ENCODE assay signal across 1 cellular context in the genomic region with DNA sequence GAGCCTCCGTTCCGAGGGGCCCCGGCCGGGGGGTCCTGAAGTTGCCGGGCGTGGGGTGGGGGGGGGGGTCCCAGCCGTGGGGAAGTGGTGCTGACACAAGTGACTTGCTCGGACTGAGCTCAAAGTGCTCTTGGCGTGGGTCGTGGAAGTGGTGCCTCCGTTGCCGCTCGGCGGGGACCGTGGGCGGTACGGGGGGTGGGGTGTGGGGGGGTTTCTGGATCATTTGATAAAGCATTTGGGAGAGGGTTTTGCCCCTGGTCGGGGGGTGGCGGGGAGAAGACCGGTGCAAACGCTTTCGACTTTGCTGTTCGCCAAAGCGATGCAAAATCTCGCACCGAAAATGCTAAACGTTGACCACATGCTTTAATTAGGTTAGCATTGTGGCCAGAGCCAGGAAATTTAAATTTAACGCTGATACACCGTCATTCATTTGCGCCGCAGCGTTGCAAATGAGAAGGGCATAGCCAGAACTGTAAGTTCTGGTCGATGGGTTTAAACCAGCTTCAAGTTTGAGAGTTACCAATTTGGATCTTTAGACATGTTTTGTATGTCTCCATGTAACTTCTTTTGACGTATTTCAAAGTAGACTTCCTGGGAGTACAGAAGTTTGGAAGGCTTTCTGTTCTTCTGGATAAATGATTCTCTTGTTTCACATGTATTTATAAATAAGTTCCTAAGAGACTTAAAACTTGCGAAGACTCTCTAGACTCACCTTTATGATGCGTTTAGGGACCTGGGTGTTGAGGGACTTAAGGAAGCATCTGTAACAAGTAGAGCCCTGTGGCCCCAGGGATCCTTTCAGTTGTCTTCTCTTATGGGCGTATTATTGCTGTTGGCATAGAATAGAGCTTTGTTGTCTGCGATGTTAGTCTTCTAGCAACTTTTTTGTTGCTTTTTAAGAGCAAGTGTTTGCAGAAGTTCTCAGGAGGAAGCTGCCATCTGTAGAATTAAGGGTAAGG.
TF ChIP-seq lines count a peak whose summit lies in the region.

No MANE protein-coding gene starts in this region.

TF ChIP-seq in K562, 482 proteins besides CTCF, POLR2A, EP300 and RAD21 (continued from another document and continues in another):
- TF ChIP-seq, protein P1, sequence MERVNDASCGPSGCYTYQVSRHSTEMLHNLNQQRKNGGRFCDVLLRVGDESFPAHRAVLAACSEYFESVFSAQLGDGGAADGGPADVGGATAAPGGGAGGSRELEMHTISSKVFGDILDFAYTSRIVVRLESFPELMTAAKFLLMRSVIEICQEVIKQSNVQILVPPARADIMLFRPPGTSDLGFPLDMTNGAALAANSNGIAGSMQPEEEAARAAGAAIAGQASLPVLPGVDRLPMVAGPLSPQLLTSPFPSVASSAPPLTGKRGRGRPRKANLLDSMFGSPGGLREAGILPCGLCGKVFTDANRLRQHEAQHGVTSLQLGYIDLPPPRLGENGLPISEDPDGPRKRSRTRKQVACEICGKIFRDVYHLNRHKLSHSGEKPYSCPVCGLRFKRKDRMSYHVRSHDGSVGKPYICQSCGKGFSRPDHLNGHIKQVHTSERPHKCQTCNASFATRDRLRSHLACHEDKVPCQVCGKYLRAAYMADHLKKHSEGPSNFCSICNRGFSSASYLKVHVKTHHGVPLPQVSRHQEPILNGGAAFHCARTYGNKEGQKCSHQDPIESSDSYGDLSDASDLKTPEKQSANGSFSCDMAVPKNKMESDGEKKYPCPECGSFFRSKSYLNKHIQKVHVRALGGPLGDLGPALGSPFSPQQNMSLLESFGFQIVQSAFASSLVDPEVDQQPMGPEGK (CRISPR knock-in tag; IDR thresholded peaks at IDR 0.05; ENCODE audit: borderline replicate concordance): no peak
- TF ChIP-seq ZKSCAN8 (CRISPR knock-in tag; IDR thresholded peaks at IDR 0.05) (no peak), GTF2A2 (tag; IDR thresholded peaks at IDR 0.05) (no peak), MIER1 (IDR thresholded peaks at IDR 0.05; ENCODE audit: low read depth) (no peak), ZNF57 (CRISPR knock-in tag; IDR thresholded peaks at IDR 0.05) (no peak), TBP (optimal IDR thresholded peaks at IDR 0.05; ENCODE audit: low read depth, low read length) (peak; percentile 18), ZNF3 (CRISPR knock-in tag; IDR thresholded peaks at IDR 0.05) (no peak), FOSL1 (tag; conservative IDR thresholded peaks at IDR 0.05) (no peak), ZNF277 (CRISPR knock-in tag; IDR thresholded peaks at IDR 0.05; ENCODE audit: borderline replicate concordance) (no peak), ZNF699 (CRISPR knock-in tag; IDR thresholded peaks at IDR 0.05; ENCODE audit: insufficient replicate concordance) (no peak), ARID1B (IDR thresholded peaks at IDR 0.05) (no peak), TCF15 (CRISPR knock-in tag; IDR thresholded peaks at IDR 0.05) (no peak), ELF2 (CRISPR knock-in tag; IDR thresholded peaks at IDR 0.05) (0 out of 2 replicates have a peak, but pooled peaks have one; percentile 44), HDAC2 (IDR thresholded peaks at IDR 0.05) (no peak), ZNF589 (CRISPR knock-in tag; IDR thresholded peaks at IDR 0.05; ENCODE audit: low read depth) (no peak), CBX3 (IDR thresholded peaks at IDR 0.05; ENCODE audit: borderline replicate concordance in 1 of 2, low read length in 2 of 2) (0 out of 3 replicates have a peak, but pooled peaks of 1 of the 2 experiments have one; percentile 26), ZNF584 (CRISPR knock-in tag; IDR thresholded peaks at IDR 0.05; ENCODE audit: low read depth) (no peak), TFE3 (CRISPR knock-in tag; IDR thresholded peaks at IDR 0.05) (no peak), ZFP30 (CRISPR knock-in tag; IDR thresholded peaks at IDR 0.05; ENCODE audit: borderline replicate concordance) (no peak), ZNF282 (CRISPR knock-in tag; IDR thresholded peaks at IDR 0.05) (no peak), ARID4B (CRISPR knock-in tag; IDR thresholded peaks at IDR 0.05) (no peak), LARP7 (IDR thresholded peaks at IDR 0.05) (no peak), RFX5 (IDR thresholded peaks at IDR 0.05; ENCODE audit: low read depth, low read length) (no peak), CREM (IDR thresholded peaks at IDR 0.05; ENCODE audit: low read depth) (peak; percentile 90), SIRT6 (IDR thresholded peaks at IDR 0.05; ENCODE audit: low read depth, low read length) (no peak), ZNF165 (CRISPR knock-in tag; IDR thresholded peaks at IDR 0.05; ENCODE audit: borderline replicate concordance) (no peak), ZNF23 (CRISPR knock-in tag; IDR thresholded peaks at IDR 0.05) (no peak), SRSF9 (IDR thresholded peaks at IDR 0.05; ENCODE audit: borderline replicate concordance, low read depth, low read length) (no peak)
- TF ChIP-seq, protein P2, sequence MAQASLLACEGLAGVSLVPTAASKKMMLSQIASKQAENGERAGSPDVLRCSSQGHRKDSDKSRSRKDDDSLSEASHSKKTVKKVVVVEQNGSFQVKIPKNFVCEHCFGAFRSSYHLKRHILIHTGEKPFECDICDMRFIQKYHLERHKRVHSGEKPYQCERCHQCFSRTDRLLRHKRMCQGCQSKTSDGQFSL (CRISPR knock-in tag; IDR thresholded peaks at IDR 0.05): peak; percentile 51; the same call in 1 of the 2 replicates
- TF ChIP-seq, protein P2 (tag; IDR thresholded peaks at IDR 0.05): peak in 1 of 2 experiments; percentile 84; a peak in 2 of 4 replicates
- TF ChIP-seq, protein P3, sequence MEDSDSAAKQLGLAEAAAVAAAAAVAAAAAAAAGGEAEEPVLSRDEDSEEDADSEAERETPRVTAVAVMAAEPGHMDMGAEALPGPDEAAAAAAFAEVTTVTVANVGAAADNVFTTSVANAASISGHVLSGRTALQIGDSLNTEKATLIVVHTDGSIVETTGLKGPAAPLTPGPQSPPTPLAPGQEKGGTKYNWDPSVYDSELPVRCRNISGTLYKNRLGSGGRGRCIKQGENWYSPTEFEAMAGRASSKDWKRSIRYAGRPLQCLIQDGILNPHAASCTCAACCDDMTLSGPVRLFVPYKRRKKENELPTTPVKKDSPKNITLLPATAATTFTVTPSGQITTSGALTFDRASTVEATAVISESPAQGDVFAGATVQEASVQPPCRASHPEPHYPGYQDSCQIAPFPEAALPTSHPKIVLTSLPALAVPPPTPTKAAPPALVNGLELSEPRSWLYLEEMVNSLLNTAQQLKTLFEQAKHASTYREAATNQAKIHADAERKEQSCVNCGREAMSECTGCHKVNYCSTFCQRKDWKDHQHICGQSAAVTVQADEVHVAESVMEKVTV (CRISPR knock-in tag; IDR thresholded peaks at IDR 0.05): 0 out of 2 replicates have a peak, but pooled peaks have one; percentile 11
- TF ChIP-seq, protein P4, sequence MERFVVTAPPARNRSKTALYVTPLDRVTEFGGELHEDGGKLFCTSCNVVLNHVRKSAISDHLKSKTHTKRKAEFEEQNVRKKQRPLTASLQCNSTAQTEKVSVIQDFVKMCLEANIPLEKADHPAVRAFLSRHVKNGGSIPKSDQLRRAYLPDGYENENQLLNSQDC (CRISPR knock-in tag; IDR thresholded peaks at IDR 0.05): no peak
- TF ChIP-seq, protein P5, sequence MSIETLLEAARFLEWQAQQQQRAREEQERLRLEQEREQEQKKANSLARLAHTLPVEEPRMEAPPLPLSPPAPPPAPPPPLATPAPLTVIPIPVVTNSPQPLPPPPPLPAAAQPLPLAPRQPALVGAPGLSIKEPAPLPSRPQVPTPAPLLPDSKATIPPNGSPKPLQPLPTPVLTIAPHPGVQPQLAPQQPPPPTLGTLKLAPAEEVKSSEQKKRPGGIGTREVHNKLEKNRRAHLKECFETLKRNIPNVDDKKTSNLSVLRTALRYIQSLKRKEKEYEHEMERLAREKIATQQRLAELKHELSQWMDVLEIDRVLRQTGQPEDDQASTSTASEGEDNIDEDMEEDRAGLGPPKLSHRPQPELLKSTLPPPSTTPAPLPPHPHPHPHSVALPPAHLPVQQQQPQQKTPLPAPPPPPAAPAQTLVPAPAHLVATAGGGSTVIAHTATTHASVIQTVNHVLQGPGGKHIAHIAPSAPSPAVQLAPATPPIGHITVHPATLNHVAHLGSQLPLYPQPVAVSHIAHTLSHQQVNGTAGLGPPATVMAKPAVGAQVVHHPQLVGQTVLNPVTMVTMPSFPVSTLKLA (conservative IDR thresholded peaks at IDR 0.05): 0 out of 4 replicates have a peak, but pooled peaks of 1 of the 2 experiments have one; percentile 9
- TF ChIP-seq, protein P6, sequence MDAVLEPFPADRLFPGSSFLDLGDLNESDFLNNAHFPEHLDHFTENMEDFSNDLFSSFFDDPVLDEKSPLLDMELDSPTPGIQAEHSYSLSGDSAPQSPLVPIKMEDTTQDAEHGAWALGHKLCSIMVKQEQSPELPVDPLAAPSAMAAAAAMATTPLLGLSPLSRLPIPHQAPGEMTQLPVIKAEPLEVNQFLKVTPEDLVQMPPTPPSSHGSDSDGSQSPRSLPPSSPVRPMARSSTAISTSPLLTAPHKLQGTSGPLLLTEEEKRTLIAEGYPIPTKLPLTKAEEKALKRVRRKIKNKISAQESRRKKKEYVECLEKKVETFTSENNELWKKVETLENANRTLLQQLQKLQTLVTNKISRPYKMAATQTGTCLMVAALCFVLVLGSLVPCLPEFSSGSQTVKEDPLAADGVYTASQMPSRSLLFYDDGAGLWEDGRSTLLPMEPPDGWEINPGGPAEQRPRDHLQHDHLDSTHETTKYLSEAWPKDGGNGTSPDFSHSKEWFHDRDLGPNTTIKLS (IDR thresholded peaks at IDR 0.05; ENCODE audit: borderline replicate concordance, low read depth): no peak
- TF ChIP-seq, protein P7, sequence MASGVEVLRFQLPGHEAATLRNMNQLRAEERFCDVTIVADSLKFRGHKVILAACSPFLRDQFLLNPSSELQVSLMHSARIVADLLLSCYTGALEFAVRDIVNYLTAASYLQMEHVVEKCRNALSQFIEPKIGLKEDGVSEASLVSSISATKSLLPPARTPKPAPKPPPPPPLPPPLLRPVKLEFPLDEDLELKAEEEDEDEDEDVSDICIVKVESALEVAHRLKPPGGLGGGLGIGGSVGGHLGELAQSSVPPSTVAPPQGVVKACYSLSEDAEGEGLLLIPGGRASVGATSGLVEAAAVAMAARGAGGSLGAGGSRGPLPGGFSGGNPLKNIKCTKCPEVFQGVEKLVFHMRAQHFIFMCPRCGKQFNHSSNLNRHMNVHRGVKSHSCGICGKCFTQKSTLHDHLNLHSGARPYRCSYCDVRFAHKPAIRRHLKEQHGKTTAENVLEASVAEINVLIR (CRISPR knock-in tag; IDR thresholded peaks at IDR 0.05): 0 out of 2 replicates have a peak, but pooled peaks have one; percentile 33
- TF ChIP-seq, protein P8, sequence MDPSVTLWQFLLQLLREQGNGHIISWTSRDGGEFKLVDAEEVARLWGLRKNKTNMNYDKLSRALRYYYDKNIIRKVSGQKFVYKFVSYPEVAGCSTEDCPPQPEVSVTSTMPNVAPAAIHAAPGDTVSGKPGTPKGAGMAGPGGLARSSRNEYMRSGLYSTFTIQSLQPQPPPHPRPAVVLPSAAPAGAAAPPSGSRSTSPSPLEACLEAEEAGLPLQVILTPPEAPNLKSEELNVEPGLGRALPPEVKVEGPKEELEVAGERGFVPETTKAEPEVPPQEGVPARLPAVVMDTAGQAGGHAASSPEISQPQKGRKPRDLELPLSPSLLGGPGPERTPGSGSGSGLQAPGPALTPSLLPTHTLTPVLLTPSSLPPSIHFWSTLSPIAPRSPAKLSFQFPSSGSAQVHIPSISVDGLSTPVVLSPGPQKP (CRISPR knock-in tag; IDR thresholded peaks at IDR 0.05): no peak
